Comparison of ENCODE assay signal across 19 cellular contexts in genomic region chr18:59324623-59324971, GRCh38. TPM values are rescaled to one million over a fixed set of nuclear protein-coding genes. Genes with fewer than 3 reads are reported as not detected.
DNase-seq lines count a peak whose midpoint lies in the region; ATAC-seq and TF ChIP-seq lines count a peak whose summit lies in the region.
"Had no signal": no experiment of that assay in that cellular context is flagged by ENCODE, and none has a peak within 500 bp of the region (broad histone marks: within the 10 kb centered on the region; RNA-seq: fewer than 3 reads in every experiment).

No MANE protein-coding gene starts in this region.

- H3K27ac ChIP-seq in RWPE2 (ENCODE audit: poor library complexity, severe bottlenecking) (no peak overlapping the region), osteoblast (ENCODE audit: low read depth, low read length) (peak overlapping the region; percentile 47)
- H3K27ac ChIP-seq: BLaER1 treated with 17β-estradiol and CSF1 and Interleukin-3, amounts not matched to agents 10 nM and 100 nM; SJSA1 had no signal

- H3K4me3 Mint-ChIP-seq in Calu3 (ENCODE audit: low read depth, unreplicated experiment): no peak overlapping the region

- peak overlapping the region; percentile 28 for H3K27ac Mint-ChIP-seq in Calu3 (ENCODE audit: unreplicated experiment)

- H3K4me1 Mint-ChIP-seq in Calu3 (ENCODE audit: low read depth, unreplicated experiment): no peaks in the 10 kb centered on the region

- no peaks in the 10 kb centered on the region for H3K79me2 ChIP-seq in osteoblast (ENCODE audit: insufficient read depth, low read length)

- H3K36me3 ChIP-seq in GM06990 (ENCODE audit: control insufficient read depth, insufficient read depth, low read length) (0 out of 2 replicates have a peak, but pooled peaks cover 2% of the 10 kb centered on the region), RWPE2 (ENCODE audit: low read depth) (peaks cover 20% of the 10 kb centered on the region), osteoblast (ENCODE audit: insufficient read depth, low read length) (peaks cover 38% of the 10 kb centered on the region)

- H3K27me3 Mint-ChIP-seq in Calu3 (ENCODE audit: unreplicated experiment): no peaks in the 10 kb centered on the region

- DNase-seq in Calu3 (no peak), GM06990 (ENCODE audit: extremely low read depth, insufficient read length) (peak; percentile 11), RWPE2 (ENCODE audit: low spot score) (no peak), osteoblast (ENCODE audit: insufficient read length, low spot score, missing footprints) (peak; percentile 8), CD1c-positive myeloid dendritic cell (ENCODE audit: extremely low spot score) (no peak)
- DNase-seq: GF-D8, H7, MG63, NCI-H1048, NCI-H1436, NCI-H1930, NCI-H226, NCI-H526, SW 1271 had no signal

- intact Hi-C loops in Calu3 (cut with micrococcal nuclease; ENCODE audit: unreplicated experiment): no loop called here

- TF ChIP-seq CTCF in Calu3 (IDR thresholded peaks at IDR 0.05; ENCODE audit: unreplicated experiment): no peak
- no peak for TF ChIP-seq CTCF in GM06990 (IDR thresholded peaks at IDR 0.05; ENCODE audit: insufficient read depth, low read length, poor library complexity, severe bottlenecking)
- no peak for TF ChIP-seq CTCF in RWPE2 (IDR thresholded peaks at IDR 0.05; ENCODE audit: poor library complexity, severe bottlenecking)
- TF ChIP-seq CTCF in osteoblast (IDR thresholded peaks at IDR 0.05; ENCODE audit: extremely low read depth, low read depth, low read length): no peak

- CTCF ChIA-PET in Calu3 (lab: Charles Lee): no interaction called here

- ATAC-seq in RWPE2 (ENCODE audit: low read depth) (peak; percentile 29; the same call in 1 of the 3 replicates), GM19328 (IDR thresholded peaks at IDR 0.05; ENCODE audit: unreplicated experiment) (no peak), GM21786 (IDR thresholded peaks at IDR 0.05; ENCODE audit: unreplicated experiment) (no peak)

- H3K36me3 Mint-ChIP-seq in Calu3 (ENCODE audit: insufficient read depth, unreplicated experiment): peaks cover 21% of the 10 kb centered on the region

- H3K4me1 ChIP-seq in RWPE2 (ENCODE audit: insufficient read depth, poor library complexity, severe bottlenecking) (no peaks in the 10 kb centered on the region), osteoblast (ENCODE audit: insufficient read depth, low read length) (peaks cover 16% of the 10 kb centered on the region)
- H3K4me1 ChIP-seq: BLaER1 treated with 17β-estradiol and CSF1 and Interleukin-3, amounts not matched to agents 10 nM and 100 nM; SJSA1 had no signal

- H3K9me3 ChIP-seq in RWPE2 (ENCODE audit: severe bottlenecking) (no peaks in the 10 kb centered on the region), osteoblast (ENCODE audit: low read depth, low read length) (no peaks in the 10 kb centered on the region)
- H3K9me3 ChIP-seq: BLaER1 treated with 17β-estradiol and CSF1 and Interleukin-3, amounts not matched to agents 10 nM and 100 nM; MG63 had no signal

- no peak overlapping the region for H3K4me3 ChIP-seq in GM06990 (replicated peaks; ENCODE audit: low read depth, low read length)
- H3K4me3 ChIP-seq in RWPE2 (ENCODE audit: severe bottlenecking): no peak overlapping the region
- H3K4me3 ChIP-seq in osteoblast (ENCODE audit: insufficient read depth, low read length): no peak overlapping the region
- H3K4me3 ChIP-seq: BLaER1 treated with 17β-estradiol and CSF1 and Interleukin-3, amounts not matched to agents 10 nM and 100 nM; MG63; SJSA1 had no signal

- no peaks in the 10 kb centered on the region for H3K9me3 Mint-ChIP-seq in Calu3 (ENCODE audit: low read depth, unreplicated experiment)

- no peak overlapping the region for H2AFZ ChIP-seq in osteoblast (ENCODE audit: low read length)

- no peak overlapping the region for H3K4me2 ChIP-seq in osteoblast (ENCODE audit: insufficient read depth, low read length)
- H3K4me2 ChIP-seq: BLaER1 treated with 17β-estradiol and CSF1 and Interleukin-3, amounts not matched to agents 10 nM and 100 nM had no signal

- peaks cover 9% of the 10 kb centered on the region for H4K20me1 ChIP-seq in osteoblast (ENCODE audit: insufficient read depth, low read length)

- BruUV-seq in Calu3 (replicated peaks; lab: Mats Ljungman, UMichigan): no TSS peak

- H3K27me3 ChIP-seq in GM06990 (replicated peaks; ENCODE audit: control insufficient read depth, insufficient read depth, low read length) (no peaks in the 10 kb centered on the region; the same call in 1 of the 2 replicates), RWPE2 (ENCODE audit: insufficient read depth, poor library complexity, severe bottlenecking) (no peaks in the 10 kb centered on the region), osteoblast (ENCODE audit: insufficient read depth, low read length) (peaks cover 8% of the 10 kb centered on the region)
- H3K27me3 ChIP-seq: BLaER1 treated with 17β-estradiol and CSF1 and Interleukin-3, amounts not matched to agents 10 nM and 100 nM; MG63; SJSA1 had no signal

RNA-seq across cellular contexts. Expression of gene CPLX4, which starts 6.1 kb away (rescaled TPM):
- total RNA-seq in Calu3 (2022) (not detected in 2 replicates), osteoblast (not detected in 2 replicates)
- total RNA-seq: Daoy, H7, SJSA1 had no signal

RNA-seq across cellular contexts. Expression of gene LMAN1, which starts 34.5 kb away (rescaled TPM):
- total RNA-seq in Calu3 (2022) (159 and 174 TPM in 2 replicates), osteoblast (189 and 210 TPM in 2 replicates)

RNA-seq across cellular contexts. Expression of gene RAX, which starts 51.3 kb away (rescaled TPM):
- total RNA-seq in Calu3 (2022) (not detected in 2 replicates), osteoblast (not detected in 2 replicates)
- total RNA-seq: Daoy, H7, SJSA1 had no signal

Comparison
In these comparisons a context has a peak if more than half of its experiments do, and no peak if none do; other contexts are left out.
1. DNase-seq: peak in GM06990 (single experiment) and osteoblast (single experiment); none in Calu3 (single experiment), RWPE2 (single experiment) and CD1c-positive myeloid dendritic cell (single experiment).